In genomic region chr2:16077601-16078000, GRCh38 we compare ENCODE assay signal across 3 cellular contexts.
"Had no signal": no experiment of that assay in that cellular context is flagged by ENCODE, and none has a peak within 500 bp of the region (broad histone marks: within the 10 kb centered on the region; RNA-seq: fewer than 3 reads in every experiment).

No MANE protein-coding gene starts in this region.

- ATAC-seq: GM12878 had no signal

- DNase-seq: GDM1, GF-D8 had no signal

- H3K4me3 ChIP-seq: GM12878 had no signal
